In genomic region chr6:5050009-5050408, GRCh38 we compare ENCODE assay signal across 1 cellular context.
TF ChIP-seq lines count a peak whose summit lies in the region.

No MANE protein-coding gene starts in this region.

TF ChIP-seq in HepG2, 621 proteins besides CTCF, POLR2A, EP300 and RAD21 (continued from another document):
- TF ChIP-seq ZMAT3 (CRISPR knock-in tag; conservative IDR thresholded peaks at IDR 0.05) = no peak
- TF ChIP-seq ETV6 (CRISPR knock-in tag; conservative IDR thresholded peaks at IDR 0.05) = no peak
- no peak for TF ChIP-seq ZNF720 (CRISPR knock-in tag; IDR thresholded peaks at IDR 0.05)
- no peak for TF ChIP-seq ARNT (IDR thresholded peaks at IDR 0.05)
- no peak for TF ChIP-seq ZNF670 (CRISPR knock-in tag; IDR thresholded peaks at IDR 0.05; ENCODE audit: borderline replicate concordance)
- TF ChIP-seq THRA (CRISPR knock-in tag; IDR thresholded peaks at IDR 0.05; ENCODE audit: borderline replicate concordance) = no peak
- TF ChIP-seq, protein P1, sequence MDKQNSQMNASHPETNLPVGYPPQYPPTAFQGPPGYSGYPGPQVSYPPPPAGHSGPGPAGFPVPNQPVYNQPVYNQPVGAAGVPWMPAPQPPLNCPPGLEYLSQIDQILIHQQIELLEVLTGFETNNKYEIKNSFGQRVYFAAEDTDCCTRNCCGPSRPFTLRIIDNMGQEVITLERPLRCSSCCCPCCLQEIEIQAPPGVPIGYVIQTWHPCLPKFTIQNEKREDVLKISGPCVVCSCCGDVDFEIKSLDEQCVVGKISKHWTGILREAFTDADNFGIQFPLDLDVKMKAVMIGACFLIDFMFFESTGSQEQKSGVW (CRISPR knock-in tag; IDR thresholded peaks at IDR 0.05; ENCODE audit: borderline replicate concordance) = no peak
- no peak for TF ChIP-seq SIN3A (IDR thresholded peaks at IDR 0.05; ENCODE audit: borderline replicate concordance, low read depth, low read length)
